In genomic region chr3:134369861-134370596, GRCh38 we compare ENCODE assay signal across 4 cellular contexts.
TF ChIP-seq lines count a peak whose summit lies in the region.

No MANE protein-coding gene starts in this region.

TF ChIP-seq in SK-N-SH, 30 proteins besides CTCF, POLR2A, EP300 and RAD21 (continued from another document):
- TF ChIP-seq TAF1 (IDR thresholded peaks at IDR 0.05; ENCODE audit: borderline replicate concordance, low read depth, low read length) (no peak), RCOR1 (IDR thresholded peaks at IDR 0.05; ENCODE audit: low read length) (no peak), ELF1 (IDR thresholded peaks at IDR 0.05) (no peak), YY1 (IDR thresholded peaks at IDR 0.05; ENCODE audit: low read depth) (peak; percentile 12; the same call in 1 of the 2 replicates), NRF1 (IDR thresholded peaks at IDR 0.05; ENCODE audit: low read depth, low read length) (no peak), TEAD4 (IDR thresholded peaks at IDR 0.05; ENCODE audit: borderline replicate concordance, insufficient read depth) (no peak), MXI1 (IDR thresholded peaks at IDR 0.05; ENCODE audit: low read depth, low read length) (no peak)

TF ChIP-seq in SK-N-SH treated with all-trans-retinoic acid at 6 μM for 48 hours, 23 proteins besides CTCF, POLR2A, EP300 and RAD21 (continued from another document):
- TF ChIP-seq ZFP3 (CRISPR knock-in tag; IDR thresholded peaks at IDR 0.05) (no peak), ISL1 (CRISPR knock-in tag; IDR thresholded peaks at IDR 0.05) (no peak; the same call in 1 of the 2 replicates), ZNF70 (CRISPR knock-in tag; IDR thresholded peaks at IDR 0.05) (no peak)
TF ChIP-seq in SK-N-SH treated with all-trans-retinoic acid at 6 μM for 48 hours: peak in this region for 0.

TF ChIP-seq in endothelial cell of umbilical vein, 7 proteins besides CTCF, POLR2A, EP300 and RAD21:
- TF ChIP-seq MAX (IDR thresholded peaks at IDR 0.05; ENCODE audit: insufficient read depth, insufficient read length) = no peak
- peak; percentile 52 for TF ChIP-seq POLR2AphosphoS5 (IDR thresholded peaks at IDR 0.05; ENCODE audit: insufficient read depth, low read depth, low read length)

TF ChIP-seq in GM12891, 5 proteins besides CTCF, POLR2A, EP300 and RAD21 (continued from another document):
- TF ChIP-seq POLR2AphosphoS5 (IDR thresholded peaks at IDR 0.05; ENCODE audit: low read depth, low read length) (no peak), SPI1 (IDR thresholded peaks at IDR 0.05; ENCODE audit: low read depth, low read length) (no peak), TAF1 (IDR thresholded peaks at IDR 0.05; ENCODE audit: low read depth, low read length) (no peak), PAX5 (IDR thresholded peaks at IDR 0.05; ENCODE audit: insufficient read depth, low read length, severe bottlenecking) (no peak)
